Comparison of ENCODE assay signal across 1 cellular context in genomic region chr6:107538856-107539387, GRCh38.
TF ChIP-seq lines count a peak whose summit lies in the region.

No MANE protein-coding gene starts in this region.

TF ChIP-seq in A549, 52 proteins besides CTCF, POLR2A, EP300 and RAD21 (continued from another document):
- TF ChIP-seq, protein P1, sequence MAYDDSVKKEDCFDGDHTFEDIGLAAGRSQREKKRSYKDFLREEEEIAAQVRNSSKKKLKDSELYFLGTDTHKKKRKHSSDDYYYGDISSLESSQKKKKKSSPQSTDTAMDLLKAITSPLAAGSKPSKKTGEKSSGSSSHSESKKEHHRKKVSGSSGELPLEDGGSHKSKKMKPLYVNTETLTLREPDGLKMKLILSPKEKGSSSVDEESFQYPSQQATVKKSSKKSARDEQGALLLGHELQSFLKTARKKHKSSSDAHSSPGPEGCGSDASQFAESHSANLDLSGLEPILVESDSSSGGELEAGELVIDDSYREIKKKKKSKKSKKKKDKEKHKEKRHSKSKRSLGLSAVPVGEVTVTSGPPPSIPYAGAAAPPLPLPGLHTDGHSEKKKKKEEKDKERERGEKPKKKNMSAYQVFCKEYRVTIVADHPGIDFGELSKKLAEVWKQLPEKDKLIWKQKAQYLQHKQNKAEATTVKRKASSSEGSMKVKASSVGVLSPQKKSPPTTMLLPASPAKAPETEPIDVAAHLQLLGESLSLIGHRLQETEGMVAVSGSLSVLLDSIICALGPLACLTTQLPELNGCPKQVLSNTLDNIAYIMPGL (CRISPR knock-in tag; IDR thresholded peaks at IDR 0.05; ENCODE audit: borderline replicate concordance) = no peak
- TF ChIP-seq TP53 (CRISPR knock-in tag; IDR thresholded peaks at IDR 0.05) (no peak), REST (IDR thresholded peaks at IDR 0.05) (no peak), JUNB (IDR thresholded peaks at IDR 0.05) (no peak), HEYL (CRISPR knock-in tag; IDR thresholded peaks at IDR 0.05) (no peak), ZSCAN20 (CRISPR knock-in tag; IDR thresholded peaks at IDR 0.05) (no peak), NR3C1 (IDR thresholded peaks at IDR 0.05) (no peak), RFX5 (IDR thresholded peaks at IDR 0.05) (no peak), USF2 (IDR thresholded peaks at IDR 0.05) (no peak), NPAS2 (CRISPR knock-in tag; IDR thresholded peaks at IDR 0.05; ENCODE audit: borderline replicate concordance) (no peak)
